ENCODE assay signal across 17 cellular contexts in genomic region chr21:34180406-34180805, GRCh38.
DNase-seq lines count a peak whose midpoint lies in the region; ATAC-seq and TF ChIP-seq lines count a peak whose summit lies in the region.
"Had no signal": no experiment of that assay in that cellular context is flagged by ENCODE, and none has a peak within 500 bp of the region (broad histone marks: within the 10 kb centered on the region; RNA-seq: fewer than 3 reads in every experiment).

No MANE protein-coding gene starts in this region.

- peak overlapping the region; percentile 36 for H3K9ac ChIP-seq in adipocyte (ENCODE audit: low read length)

- H3K36me3 ChIP-seq in adipocyte (ENCODE audit: control insufficient read depth, insufficient read depth, low read length, severe bottlenecking) (no peaks in the 10 kb centered on the region), mesodermal cell (ENCODE audit: control insufficient read depth, insufficient read depth, low read length) (peaks cover 6% of the 10 kb centered on the region), thoracic aorta (no peaks in the 10 kb centered on the region)

- no peak for DNase-seq in adipocyte (ENCODE audit: low read depth)
- DNase-seq in foreskin melanocyte: peak; percentile 74
- no peak for DNase-seq in thoracic aorta (ENCODE audit: low spot score)
- DNase-seq in SHP77 treated with DMSO at 0.1 percent for 48 hours (lab: John Stamatoyannopoulos, UW): no peak
- DNase-seq: activated naive CD4-positive, alpha-beta T cell treated with anti-CD3 and anti-CD28 coated beads, Interleukin-2, amount 50 U/mL, for 16 hours; activated T-cell treated with anti-CD3 and anti-CD28 coated beads, Interleukin-2, amount 50 U/mL, for 48 hours; AML-193; body of pancreas; islet precursor cell; Kasumi-1; NCI-H1092 treated with DMSO at 0.1 percent for 48 hours; SHP77; stimulated activated CD4-positive, alpha-beta T cell treated with anti-CD3 and anti-CD28 coated beads, Interleukin-2, amount 100 ng/mL, for 48 hours had no signal

- peak; percentile 67 for ATAC-seq in thoracic aorta (ENCODE audit: insufficient number of reproducible peaks, low FRiP score, low read depth)
- ATAC-seq in GM19324 (IDR thresholded peaks at IDR 0.05; ENCODE audit: low FRiP score, unreplicated experiment): no peak
- no peak for ATAC-seq in GM21576 (IDR thresholded peaks at IDR 0.05; ENCODE audit: unreplicated experiment)
- ATAC-seq in GM19463 (IDR thresholded peaks at IDR 0.05; ENCODE audit: unreplicated experiment): no peak
- ATAC-seq: body of pancreas had no signal

- no peaks in the 10 kb centered on the region for H3K27me3 ChIP-seq in adipocyte (replicated peaks; ENCODE audit: control insufficient read depth, insufficient read depth, low read length)
- no peaks in the 10 kb centered on the region for H3K27me3 ChIP-seq in thoracic aorta (replicated peaks; ENCODE audit: insufficient read depth)
- H3K27me3 ChIP-seq: body of pancreas had no signal

- no peak for TF ChIP-seq CTCF in thoracic aorta (IDR thresholded peaks at IDR 0.05)

- no peaks in the 10 kb centered on the region for H3K9me3 ChIP-seq in adipocyte (ENCODE audit: control insufficient read depth, low read length)
- no peaks in the 10 kb centered on the region for H3K9me3 ChIP-seq in mesodermal cell (ENCODE audit: control insufficient read depth, low read length)
- H3K9me3 ChIP-seq in thoracic aorta: no peaks in the 10 kb centered on the region
- H3K9me3 ChIP-seq: body of pancreas had no signal

- peaks cover 31% of the 10 kb centered on the region for H3K4me1 ChIP-seq in adipocyte (ENCODE audit: control insufficient read depth, insufficient read depth, low read length)
- H3K4me1 ChIP-seq in mesodermal cell (ENCODE audit: control insufficient read depth, insufficient read depth, low read length, poor library complexity, severe bottlenecking): peaks cover 5% of the 10 kb centered on the region
- H3K4me1 ChIP-seq in thoracic aorta (ENCODE audit: control insufficient read depth in 1 of 2, low read depth in 2 of 2): peaks cover 17 to 63% of the 10 kb centered on the region in 2 donors
- H3K4me1 ChIP-seq: body of pancreas had no signal

- peak overlapping the region; percentile 66 for H3K4me3 ChIP-seq in adipocyte (ENCODE audit: low read length)
- no peak overlapping the region for H3K4me3 ChIP-seq in mesodermal cell (ENCODE audit: extremely low read depth, insufficient read depth, low read length, poor library complexity, severe bottlenecking)
- peak overlapping the region; percentile 54 for H3K4me3 ChIP-seq in thoracic aorta
- H3K4me3 ChIP-seq: body of pancreas had no signal

- H3K27ac ChIP-seq in mesodermal cell (ENCODE audit: low read depth, low read length, severe bottlenecking) (peak overlapping the region; percentile 30), thoracic aorta (peak overlapping the region; percentile 81 to 88)
- H3K27ac ChIP-seq: body of pancreas had no signal

- WGBS in mesodermal cell (ENCODE audit: insufficient coverage in 2 of 2), 2 experiments: 55 to 68% methylated on average over 2 to 3 of the region's 4 CpGs
